8 cellular contexts compared by ENCODE assay signal in the genomic region with DNA sequence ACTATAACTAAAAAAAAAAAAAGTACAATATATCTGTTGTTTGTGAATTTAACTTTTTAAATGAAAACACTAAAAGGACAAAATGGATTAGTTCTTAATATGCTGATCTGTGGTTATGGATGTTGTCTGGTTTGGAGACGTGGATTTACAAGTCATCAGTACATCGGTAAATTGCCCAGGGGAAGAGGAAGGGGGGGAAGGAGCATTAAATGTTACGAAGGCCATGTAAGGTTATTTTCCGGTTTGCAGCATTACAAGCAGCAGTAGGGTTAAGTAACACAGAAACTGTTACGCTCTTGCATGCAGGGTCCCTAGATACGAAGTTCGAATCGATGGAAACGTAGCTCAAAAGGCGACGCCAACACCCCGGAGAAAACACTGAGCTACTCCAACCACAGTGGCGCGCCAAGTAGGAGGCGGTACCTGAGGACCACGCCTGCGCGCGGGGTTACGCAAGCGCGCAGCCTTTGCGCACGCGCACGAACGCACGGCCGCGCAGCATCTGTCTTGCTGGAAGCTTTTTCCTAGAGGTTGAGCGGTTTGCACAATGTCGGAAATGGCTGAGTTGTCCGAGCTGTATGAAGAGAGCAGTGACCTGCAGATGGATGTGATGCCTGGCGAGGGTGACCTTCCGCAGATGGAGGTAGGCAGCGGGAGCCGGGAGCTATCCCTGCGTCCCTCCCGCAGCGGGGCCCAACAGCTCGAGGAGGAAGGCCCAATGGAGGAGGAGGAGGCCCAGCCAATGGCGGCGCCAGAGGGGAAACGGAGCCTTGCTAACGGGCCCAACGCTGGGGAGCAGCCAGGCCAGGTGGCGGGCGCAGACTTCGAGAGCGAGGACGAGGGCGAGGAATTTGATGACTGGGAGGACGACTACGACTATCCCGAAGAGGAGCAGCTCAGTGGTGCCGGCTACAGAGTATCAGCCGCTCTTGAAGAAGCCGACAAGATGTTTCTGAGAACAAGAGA. TPM values are rescaled to one million over a fixed set of nuclear protein-coding genes. Genes with fewer than 3 reads are reported as not detected.
DNase-seq lines count a peak whose midpoint lies in the region; ATAC-seq, FAIRE-seq and TF ChIP-seq lines count a peak whose summit lies in the region.

A gene with protein sequence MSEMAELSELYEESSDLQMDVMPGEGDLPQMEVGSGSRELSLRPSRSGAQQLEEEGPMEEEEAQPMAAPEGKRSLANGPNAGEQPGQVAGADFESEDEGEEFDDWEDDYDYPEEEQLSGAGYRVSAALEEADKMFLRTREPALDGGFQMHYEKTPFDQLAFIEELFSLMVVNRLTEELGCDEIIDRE (plus strand): TSS at position 505 of the 966 bp plus-strand sequence. CDS start 43 bp downstream, at position 548.

- H3K36me3 ChIP-seq in SU-DHL-6 (ENCODE audit: low read length) (no peaks in the 10 kb centered on the region; the same call in 1 of the 2 replicates), pancreas (no peaks in the 10 kb centered on the region), tibial artery (no peaks in the 10 kb centered on the region)

- POLR2A ChIA-PET in activated naive CD8-positive, alpha-beta T cell treated with anti-CD3 and anti-CD28 coated beads, Interleukin-2, amount 10 ng/mL, durations not matched to agents 7 days and 5 days (lab: Charles Lee), result interaction anchor here (0.7 to 2.2 kb wide), 18 partner anchors 11 to 292 kb away, joined by 3 to 24 read pairs (median 4); partner anchors contain the start of genes CEP152, COPS2, GALK2 and SECISBP2L

- H3K27ac Mint-ChIP-seq in activated naive CD8-positive, alpha-beta T cell treated with anti-CD3 and anti-CD28 coated beads, Interleukin-2, amount 10 ng/mL, durations not matched to agents 7 days and 5 days, result peak within 1 kb of the TSS; percentile 97

- 0 to 1% methylated on average over 58 of the region's 58 CpGs for WGBS in pancreas, 2 donors

- H3K27me3 Mint-ChIP-seq in activated naive CD8-positive, alpha-beta T cell treated with anti-CD3 and anti-CD28 coated beads, Interleukin-2, amount 10 ng/mL, durations not matched to agents 7 days and 5 days, result peaks cover 20% of the 10 kb centered on the region

- peak; percentile 5 for FAIRE-seq in pancreas (lab: Jason Lieb, UNC)

- TF ChIP-seq CTCF in GM10266 (IDR thresholded peaks at IDR 0.05; ENCODE audit: control insufficient read depth, insufficient read depth, low read depth, missing control alignments), result no peak
- no peak for TF ChIP-seq CTCF in SU-DHL-6 (IDR thresholded peaks at IDR 0.05; ENCODE audit: insufficient read depth, low read length, poor library complexity, severe bottlenecking)
- TF ChIP-seq CTCF in pancreas (IDR thresholded peaks at IDR 0.05), result no peak
- peak in 1 of 2 experiments; percentile 5 for TF ChIP-seq CTCF in tibial artery (IDR thresholded peaks at IDR 0.05)

- intact Hi-C loops in Right ventricle myocardium inferior (cut with DNase I), result loop anchor here (2.0 to 10.0 kb wide), 4 partner anchors 85 to 747 kb away; partner anchors contain the start of genes DTWD1, FAM227B and SHC4
- intact Hi-C loops in pancreas (cut with DNase I), result no loop called here
- intact Hi-C loops in tibial artery (cut with DNase I; ENCODE audit: low total_unique reads), result loop anchor here (5.0 kb wide), 2 partner anchors 84 to 169 kb away; partner anchors contain the start of genes SECISBP2L and SHC4

- H2AFZ ChIP-seq in SU-DHL-6 (ENCODE audit: low read depth, low read length, severe bottlenecking), result peak within 1 kb of the TSS; percentile 75

- H3K9me3 Mint-ChIP-seq in activated naive CD8-positive, alpha-beta T cell treated with anti-CD3 and anti-CD28 coated beads, Interleukin-2, amount 10 ng/mL, durations not matched to agents 7 days and 5 days, result no peaks in the 10 kb centered on the region

- peak within 1 kb of the TSS; percentile 92 for H3K4me2 ChIP-seq in SU-DHL-6 (ENCODE audit: low read depth, low read length, poor library complexity, severe bottlenecking)

- peaks cover 12% of the 10 kb centered on the region for H3K36me3 Mint-ChIP-seq in activated naive CD8-positive, alpha-beta T cell treated with anti-CD3 and anti-CD28 coated beads, Interleukin-2, amount 10 ng/mL, durations not matched to agents 7 days and 5 days

- H3K4me1 ChIP-seq in pancreas (peaks cover 0 to 12% (median 12%) of the 10 kb centered on the region in 3 donors), tibial artery (peaks cover 0 to 22% (median 8%) of the 10 kb centered on the region in 4 donors)

- peaks cover 17% of the 10 kb centered on the region for H4K20me1 ChIP-seq in SU-DHL-6 (ENCODE audit: low read depth, low read length)

- DNase-seq in GM10266 (ENCODE audit: extremely low spot score), result peak; percentile 82
- DNase-seq in NCI-H1105 treated with DMSO at 0.1 percent for 48 hours (lab: John Stamatoyannopoulos, UW), result peak; percentile 84
- peak; percentile 95 for DNase-seq in activated naive CD8-positive, alpha-beta T cell treated with anti-CD3 and anti-CD28 coated beads, Interleukin-2, amount 10 ng/mL, durations not matched to agents 7 days and 5 days
- peak; percentile 95 for DNase-seq in Right ventricle myocardium inferior (ENCODE audit: missing footprints)
- DNase-seq in pancreas, result peak; percentile 85 to 97 (median 93)
- peak; percentile 93 to 97 for DNase-seq in tibial artery

- peak within 1 kb of the TSS; percentile 75 for H3K9ac ChIP-seq in SU-DHL-6 (ENCODE audit: low read length)

- peak; percentile 99 for ATAC-seq in HG02642 (IDR thresholded peaks at IDR 0.05; ENCODE audit: poor library complexity, unreplicated experiment)
- ATAC-seq in activated naive CD8-positive, alpha-beta T cell treated with anti-CD3 and anti-CD28 coated beads, Interleukin-2, amount 10 ng/mL, durations not matched to agents 7 days and 5 days (ENCODE audit: low read depth), result peak; percentile 95
- ATAC-seq in Right ventricle myocardium inferior, result peak; percentile 99
- peak; percentile 99 to 100 (median 100) for ATAC-seq in pancreas

- no peaks in the 10 kb centered on the region for H3K9me2 ChIP-seq in SU-DHL-6 (replicated peaks; ENCODE audit: insufficient read depth, low read length)

- H3K4me3 ChIP-seq in SU-DHL-6 (ENCODE audit: insufficient read depth, low read length, poor library complexity, severe bottlenecking) (peak within 1 kb of the TSS; percentile 62), pancreas (peak within 1 kb of the TSS; percentile 46 to 77 (median 55)), tibial artery (peak within 1 kb of the TSS; percentile 79 to 83)

- peak within 1 kb of the TSS; percentile 63 for H3K27ac ChIP-seq in SU-DHL-6 (ENCODE audit: low read depth, low read length)
- H3K27ac ChIP-seq in pancreas, result peak within 1 kb of the TSS; percentile 49 to 80 (median 66)
- H3K27ac ChIP-seq in tibial artery, result peak within 1 kb of the TSS; percentile 90 to 91

- H3K27me3 ChIP-seq in SU-DHL-6 (ENCODE audit: low read length) (no peaks in the 10 kb centered on the region), pancreas (no peaks in the 10 kb centered on the region), tibial artery (no peaks in the 10 kb centered on the region)

- peaks cover 13% of the 10 kb centered on the region for H3K79me2 ChIP-seq in SU-DHL-6 (ENCODE audit: insufficient read depth, low read length)

- H3K4me3 Mint-ChIP-seq in activated naive CD8-positive, alpha-beta T cell treated with anti-CD3 and anti-CD28 coated beads, Interleukin-2, amount 10 ng/mL, durations not matched to agents 7 days and 5 days, result peak within 1 kb of the TSS; percentile 95

- no peaks in the 10 kb centered on the region for H3K9me3 ChIP-seq in SU-DHL-6 (ENCODE audit: insufficient read depth, low read length)
- H3K9me3 ChIP-seq in pancreas, result no peaks in the 10 kb centered on the region
- H3K9me3 ChIP-seq in tibial artery, result no peaks in the 10 kb centered on the region

- H3F3A ChIP-seq in SU-DHL-6 (ENCODE audit: insufficient read depth), result no peaks in the 10 kb centered on the region

- H3K4me1 Mint-ChIP-seq in activated naive CD8-positive, alpha-beta T cell treated with anti-CD3 and anti-CD28 coated beads, Interleukin-2, amount 10 ng/mL, durations not matched to agents 7 days and 5 days, result peaks cover 16% of the 10 kb centered on the region

RNA-seq across cellular contexts. Expression of the gene that starts here (rescaled TPM):
- total RNA-seq in activated naive CD8-positive, alpha-beta T cell treated with anti-CD3 and anti-CD28 coated beads, Interleukin-2, amount 10 ng/mL, durations not matched to agents 7 days and 5 days, result 10 to 100 TPM; 84.8 to 85.0 TPM
- total RNA-seq in Right ventricle myocardium inferior, result 201 TPM
- total RNA-seq in pancreas, result 10 to 100 TPM; 26.5 to 48.4 (median 40.2) TPM
- 10 to 100 TPM; 43.8 to 96.3 TPM for polyA plus RNA-seq in pancreas

Comparison
In these comparisons a context has a peak if more than half of its experiments do, and no peak if none do; other contexts are left out.
1. Peak in every context shown above with its lines: DNase-seq, ATAC-seq, H3K4me3 ChIP-seq and H3K27ac ChIP-seq.
2. intact Hi-C loops: an anchor here in Right ventricle myocardium inferior (2.0 to 10.0 kb wide) and tibial artery (5.0 kb wide); none called in pancreas.